21 cellular contexts compared by ENCODE assay signal in genomic region chr2:18084376-18084775, GRCh38.
"Had no signal": no experiment of that assay in that cellular context is flagged by ENCODE, and none has a peak within 500 bp of the region (broad histone marks: within the 10 kb centered on the region; RNA-seq: fewer than 3 reads in every experiment).

No MANE protein-coding gene starts in this region.

- H3K9me3 ChIP-seq: colonic mucosa, esophagus squamous epithelium, gastrocnemius medialis, left lung, lower lobe of right lung, mucosa of descending colon had no signal

- H3K27ac ChIP-seq: colonic mucosa, epithelial cell of prostate, esophagus squamous epithelium, gastrocnemius medialis, heart right ventricle, left lung, lower lobe of right lung had no signal

- DNase-seq: colonic mucosa; cortex of kidney; effector CD8-positive, alpha-beta T cell; effector memory CD8-positive, alpha-beta T cell; endodermal cell; erythroblast; esophagus squamous epithelium; foreskin fibroblast; foreskin melanocyte; gastrocnemius medialis; glutamatergic neuron; head of caudate nucleus; heart right ventricle; hippocampal formation; left cardiac atrium; left lung; left ventricle myocardium superior; lower lobe of right lung; mesenchymal stem cell; mucosa of descending colon had no signal

- H3K27me3 ChIP-seq: colonic mucosa, esophagus squamous epithelium, gastrocnemius medialis, heart right ventricle, left lung had no signal

- H3K4me1 ChIP-seq: colonic mucosa, esophagus squamous epithelium, gastrocnemius medialis, heart right ventricle, left lung, lower lobe of right lung had no signal

- H3K36me3 ChIP-seq: colonic mucosa, esophagus squamous epithelium, gastrocnemius medialis, heart right ventricle, left lung, lower lobe of right lung had no signal

- H3K4me3 ChIP-seq: colonic mucosa, esophagus squamous epithelium, gastrocnemius medialis, heart right ventricle, left lung, lower lobe of right lung, mucosa of descending colon had no signal
